ENCODE assay signal across 15 cellular contexts in genomic region chr20:5580940-5581708, GRCh38. TPM values are rescaled to one million over a fixed set of nuclear protein-coding genes. Genes with fewer than 3 reads are reported as not detected.
A peak's percentile ranks its signal among the peaks of the same experiment; 100 is the strongest.
DNase-seq lines count a peak whose midpoint lies in the region; ATAC-seq, FAIRE-seq and TF ChIP-seq lines count a peak whose summit lies in the region.
"Had no signal": no experiment of that assay in that cellular context is flagged by ENCODE, and none has a peak within 500 bp of the region (broad histone marks: within the 10 kb centered on the region; RNA-seq: fewer than 3 reads in every experiment).

No MANE protein-coding gene starts in this region.

- FAIRE-seq in GM19239 (lab: Jason Lieb, UNC) = peak; percentile 11
- FAIRE-seq: A549 had no signal

- H3K9me3 Mint-ChIP-seq in stimulated activated naive B cell treated with anti-CD40 and anti-IgM and Interleukin-4, amounts not matched to agents 10 μg/mL and 1 μg/mL and 100 μg/mL, for 72 hours = no peaks in the 10 kb centered on the region
- H3K9me3 Mint-ChIP-seq: CD8-positive, alpha-beta memory T cell; GM23338; H9; IgD-negative memory B cell had no signal

- intact Hi-C loops in lower lobe of right lung (cut with DNase I) = no loop called here

- no peak overlapping the region for H3K4me3 ChIP-seq in lower lobe of right lung
- H3K4me3 ChIP-seq: A549, BLaER1, GM23338 had no signal

- H3K9me3 ChIP-seq in T-helper 17 cell (ENCODE audit: control insufficient read depth, low read length, poor library complexity, severe bottlenecking) (no peaks in the 10 kb centered on the region), lower lobe of right lung (no peaks in the 10 kb centered on the region)
- H3K9me3 ChIP-seq: A549, BLaER1 had no signal

- H3K27ac Mint-ChIP-seq in T-helper 17 cell = no peak overlapping the region
- H3K27ac Mint-ChIP-seq in stimulated activated naive B cell treated with anti-CD40 and anti-IgM and Interleukin-4, amounts not matched to agents 10 μg/mL and 1 μg/mL and 100 μg/mL, for 72 hours = peak overlapping the region; percentile 31
- H3K27ac Mint-ChIP-seq: GM23338, H9 had no signal

- peak overlapping the region; percentile 25 for H3K4me3 Mint-ChIP-seq in T-helper 17 cell
- H3K4me3 Mint-ChIP-seq in stimulated activated naive B cell treated with anti-CD40 and anti-IgM and Interleukin-4, amounts not matched to agents 10 μg/mL and 1 μg/mL and 100 μg/mL, for 72 hours = no peak overlapping the region
- H3K4me3 Mint-ChIP-seq: CD8-positive, alpha-beta memory T cell; GM23338; H9; IgD-negative memory B cell had no signal

- ATAC-seq in T-helper 17 cell (no peak), lower lobe of right lung (peak; percentile 34 to 60), GM18511 (IDR thresholded peaks at IDR 0.05; ENCODE audit: unreplicated experiment) (no peak)
- ATAC-seq in stimulated activated naive B cell treated with anti-CD40 and anti-IgM and Interleukin-4, amounts not matched to agents 10 μg/mL and 1 μg/mL and 100 μg/mL, for 72 hours (replicated peaks) = no peak
- ATAC-seq: GM23338 had no signal

- no peak for DNase-seq in GM19239 (ENCODE audit: insufficient read length, low spot score)
- DNase-seq in T-helper 17 cell = no peak
- no peak for DNase-seq in lower lobe of right lung
- no peak for DNase-seq in stimulated activated naive B cell treated with anti-CD40 and anti-IgM and Interleukin-4, amounts not matched to agents 10 μg/mL and 1 μg/mL and 100 μg/mL, for 72 hours
- no peak for DNase-seq in GM19238 (ENCODE audit: insufficient read length, low spot score)
- DNase-seq in HuH-7 (ENCODE audit: low spot score) = no peak
- DNase-seq: CD8-positive, alpha-beta memory T cell; DMS53; GF-D8; H9 had no signal

- H3K36me3 Mint-ChIP-seq in T-helper 17 cell (ENCODE audit: low read depth) = peaks cover 5% of the 10 kb centered on the region
- peaks cover 22 to 31% of the 10 kb centered on the region in 2 donors for H3K36me3 Mint-ChIP-seq in stimulated activated naive B cell treated with anti-CD40 and anti-IgM and Interleukin-4, amounts not matched to agents 10 μg/mL and 1 μg/mL and 100 μg/mL, for 72 hours

- H3K27me3 Mint-ChIP-seq in T-helper 17 cell = no peaks in the 10 kb centered on the region
- no peaks in the 10 kb centered on the region for H3K27me3 Mint-ChIP-seq in stimulated activated naive B cell treated with anti-CD40 and anti-IgM and Interleukin-4, amounts not matched to agents 10 μg/mL and 1 μg/mL and 100 μg/mL, for 72 hours
- H3K27me3 Mint-ChIP-seq: CD8-positive, alpha-beta memory T cell; IgD-negative memory B cell had no signal

- H3K4me1 ChIP-seq in lower lobe of right lung = peaks cover 4% of the 10 kb centered on the region
- H3K4me1 ChIP-seq: BLaER1 had no signal

- TF ChIP-seq CTCF in lower lobe of right lung (IDR thresholded peaks at IDR 0.05) = no peak

- H3K27me3 ChIP-seq in lower lobe of right lung (ENCODE audit: low read depth) = no peaks in the 10 kb centered on the region
- H3K27me3 ChIP-seq: BLaER1 had no signal

- H3K27ac ChIP-seq in lower lobe of right lung = no peak overlapping the region
- H3K27ac ChIP-seq: A549, BLaER1 had no signal

- H3K36me3 ChIP-seq in lower lobe of right lung = peaks cover 85% of the 10 kb centered on the region

- peaks cover 14% of the 10 kb centered on the region for H3K4me1 Mint-ChIP-seq in T-helper 17 cell
- peaks cover 3 to 8% of the 10 kb centered on the region in 2 donors for H3K4me1 Mint-ChIP-seq in stimulated activated naive B cell treated with anti-CD40 and anti-IgM and Interleukin-4, amounts not matched to agents 10 μg/mL and 1 μg/mL and 100 μg/mL, for 72 hours
- H3K4me1 Mint-ChIP-seq: GM23338, H9 had no signal

RNA-seq across cellular contexts. Expression of gene GPCPD1, which starts 29.7 kb away (rescaled TPM):
- total RNA-seq in T-helper 17 cell (100 to 1,000 TPM in 1 of 2 donors, 10 to 100 TPM in 1; 92.7 to 128 TPM), lower lobe of right lung (120 TPM)

Comparison
In these comparisons a context has a peak if more than half of its experiments do, and no peak if none do; other contexts are left out.
1. ATAC-seq: peak in lower lobe of right lung (2 of 2); none in T-helper 17 cell (single experiment), stimulated activated naive B cell treated with anti-CD40 and anti-IgM and Interleukin-4, amounts not matched to agents 10 μg/mL and 1 μg/mL and 100 μg/mL, for 72 hours (0 of 2) and GM18511 (single experiment).